Comparison of ENCODE assay signal across 9 cellular contexts in genomic region chr6:24910331-24910849, GRCh38. TPM values are rescaled to one million over a fixed set of nuclear protein-coding genes. Genes with fewer than 3 reads are reported as not detected.
DNase-seq lines count a peak whose midpoint lies in the region; ATAC-seq and TF ChIP-seq lines count a peak whose summit lies in the region.
"Had no signal": no experiment of that assay in that cellular context is flagged by ENCODE, and none has a peak within 500 bp of the region (broad histone marks: within the 10 kb centered on the region; RNA-seq: fewer than 3 reads in every experiment).

No MANE protein-coding gene starts in this region.

- no peaks in the 10 kb centered on the region for H3K9me3 ChIP-seq in BE2C

- H3K4me1 Mint-ChIP-seq in stimulated activated naive CD8-positive, alpha-beta T cell treated with anti-CD3 and anti-CD28 coated beads, Interleukin-15, amount 100 ng/mL, for 72 hours = peaks cover 91% of the 10 kb centered on the region

- H3K27me3 ChIP-seq in BE2C (peaks cover 22% of the 10 kb centered on the region), brain microvascular endothelial cell (replicated peaks) (peaks cover 5% of the 10 kb centered on the region)

- H3K36me3 ChIP-seq in BE2C (no peaks in the 10 kb centered on the region), brain microvascular endothelial cell (replicated peaks) (no peaks in the 10 kb centered on the region)

- peak overlapping the region; percentile 54 for H3K4me3 ChIP-seq in BE2C (ENCODE audit: low read depth, low read length)
- H3K4me3 ChIP-seq in brain microvascular endothelial cell (ENCODE audit: low read depth, low read length) = peak overlapping the region; percentile 55

- peak overlapping the region; percentile 88 to 97 for H3K4me3 Mint-ChIP-seq in stimulated activated naive CD8-positive, alpha-beta T cell treated with anti-CD3 and anti-CD28 coated beads, Interleukin-15, amount 100 ng/mL, for 72 hours

- in situ Hi-C loops in brain microvascular endothelial cell (cut with HindIII; ENCODE audit: low pct_ligation_motif_present, low sequenced_read_pairs) = no loop called here

- peak; percentile 55 for ATAC-seq in GM21381 (IDR thresholded peaks at IDR 0.05; ENCODE audit: unreplicated experiment)
- peak; percentile 28 for ATAC-seq in left lobe of liver
- peak; percentile 47 for ATAC-seq in stimulated activated naive CD8-positive, alpha-beta T cell treated with anti-CD3 and anti-CD28 coated beads, Interleukin-15, amount 100 ng/mL, for 72 hours
- ATAC-seq: HCT116 had no signal

- no peak overlapping the region for H3K27ac ChIP-seq in brain microvascular endothelial cell

- DNase-seq in BE2C (no peak), NCI-H69 (lab: John Stamatoyannopoulos, UW) (peak; percentile 85), brain microvascular endothelial cell (no peak), left lobe of liver (ENCODE audit: low spot score) (no peak), H4 (ENCODE audit: low spot score) (no peak), NCI-H2196 treated with DMSO at 0.1 percent for 48 hours (lab: John Stamatoyannopoulos, UW; ENCODE audit: unreplicated experiment) (no peak)
- DNase-seq in stimulated activated naive CD8-positive, alpha-beta T cell treated with anti-CD3 and anti-CD28 coated beads, Interleukin-15, amount 100 ng/mL, for 72 hours = peak in 1 of 2 donors; percentile 64

- TF ChIP-seq CTCF in BE2C (IDR thresholded peaks at IDR 0.05; ENCODE audit: low read depth, low read length) (no peak), brain microvascular endothelial cell (IDR thresholded peaks at IDR 0.05; ENCODE audit: low read depth, low read length, missing control alignments) (peak; percentile 31)

- no peaks in the 10 kb centered on the region for H3K27me3 Mint-ChIP-seq in stimulated activated naive CD8-positive, alpha-beta T cell treated with anti-CD3 and anti-CD28 coated beads, Interleukin-15, amount 100 ng/mL, for 72 hours

- H3K4me1 ChIP-seq in BE2C = no peaks in the 10 kb centered on the region

- no peaks in the 10 kb centered on the region for H3K9me3 Mint-ChIP-seq in stimulated activated naive CD8-positive, alpha-beta T cell treated with anti-CD3 and anti-CD28 coated beads, Interleukin-15, amount 100 ng/mL, for 72 hours

- H3K27ac Mint-ChIP-seq in stimulated activated naive CD8-positive, alpha-beta T cell treated with anti-CD3 and anti-CD28 coated beads, Interleukin-15, amount 100 ng/mL, for 72 hours = peak overlapping the region; percentile 81 to 97

RNA-seq across cellular contexts. Expression of gene RIPOR2, which starts 25.4 kb away (rescaled TPM):
- polyA plus RNA-seq in BE2C (2012; ENCODE audit: insufficient read depth, insufficient read length, low read depth) = not detected
- 3.0 TPM for total RNA-seq in left lobe of liver
- not detected in 2 replicates for total RNA-seq in H4 (2014; rRNA removed; shearing (Covaris generic))
